In genomic region chr11:59291228-59291627, GRCh38 we compare ENCODE assay signal across 23 cellular contexts.
DNase-seq lines count a peak whose midpoint lies in the region; ATAC-seq, FAIRE-seq and TF ChIP-seq lines count a peak whose summit lies in the region.
"Had no signal": no experiment of that assay in that cellular context is flagged by ENCODE, and none has a peak within 500 bp of the region (broad histone marks: within the 10 kb centered on the region; RNA-seq: fewer than 3 reads in every experiment).

No MANE protein-coding gene starts in this region.

- no peaks in the 10 kb centered on the region for H3F3A ChIP-seq in GM23338 (replicated peaks; ENCODE audit: low read depth)

- TF ChIP-seq POLR2A in body of pancreas (IDR thresholded peaks at IDR 0.05), result no peak

- peaks cover 34% of the 10 kb centered on the region for H3K9me3 Mint-ChIP-seq in GM23338
- H3K9me3 Mint-ChIP-seq: HFFc6 had no signal

- no peaks in the 10 kb centered on the region for H3K27me3 ChIP-seq in body of pancreas
- H3K27me3 ChIP-seq in pancreas, result no peaks in the 10 kb centered on the region
- no peaks in the 10 kb centered on the region for H3K27me3 ChIP-seq in GM23338 (ENCODE audit: insufficient read depth)
- H3K27me3 ChIP-seq: BLaER1 had no signal

- H3K36me3 ChIP-seq in body of pancreas (replicated peaks in 1 of 2; ENCODE audit: insufficient read depth in 1 of 2, low read depth in 2 of 2) (no peaks in the 10 kb centered on the region), pancreas (no peaks in the 10 kb centered on the region), GM23338 (ENCODE audit: insufficient read depth) (0 out of 2 replicates have a peak, but pooled peaks cover 3% of the 10 kb centered on the region)
- H3K36me3 ChIP-seq: BLaER1, HAP-1 had no signal

- peak; percentile 33 for ATAC-seq in left ventricle myocardium superior
- ATAC-seq in left cardiac atrium, result no peak
- ATAC-seq in body of pancreas, result peak; percentile 74
- ATAC-seq in pancreas, result peak; percentile 76 to 91 (median 82)
- no peak for ATAC-seq in GM23338
- ATAC-seq: CD8-positive, alpha-beta T cell had no signal

- H3K9me3 ChIP-seq in body of pancreas (no peaks in the 10 kb centered on the region), pancreas (no peaks in the 10 kb centered on the region)
- H3K9me3 ChIP-seq: Caco-2, HAP-1 had no signal

- no peak overlapping the region for H3K27ac Mint-ChIP-seq in GM23338
- H3K27ac Mint-ChIP-seq: B cell; CD4-positive, CD25-positive, alpha-beta regulatory T cell; CD8-positive, alpha-beta T cell; HFFc6 had no signal

- DNase-seq in left ventricle myocardium superior (no peak), left cardiac atrium (no peak), body of pancreas (peak; percentile 37 to 65 (median 49)), pancreas (peak in 2 of 6 donors; percentile 40 to 50), GM23338 (ENCODE audit: low spot score) (no peak), NCI-H2227 (lab: John Stamatoyannopoulos, UW; ENCODE audit: unreplicated experiment) (no peak)
- DNase-seq: Caco-2; CD4-positive, CD25-positive, alpha-beta regulatory T cell; CD8-positive, alpha-beta T cell; DMS153; DND-41; GOT3; HFFc6 had no signal

- WGBS in body of pancreas, 2 donors, result 20 to 22% methylated on average over 3 of the region's 3 CpGs
- WGBS in pancreas, 2 donors, result 13 to 26% methylated on average over 3 of the region's 3 CpGs

- H2AFZ ChIP-seq in GM23338, result no peak overlapping the region

- no peaks in the 10 kb centered on the region for H3K36me3 Mint-ChIP-seq in GM23338 (ENCODE audit: low read depth)
- H3K36me3 Mint-ChIP-seq: CD4-positive, CD25-positive, alpha-beta regulatory T cell; CD8-positive, alpha-beta T cell had no signal

- no peaks in the 10 kb centered on the region for H4K20me1 ChIP-seq in GM23338 (replicated peaks; ENCODE audit: insufficient read depth)
- H4K20me1 ChIP-seq: BLaER1 had no signal

- no peak overlapping the region for H3K4me2 ChIP-seq in GM23338
- H3K4me2 ChIP-seq: BLaER1 had no signal

- H3K4me3 ChIP-seq in body of pancreas (no peak overlapping the region), pancreas (no peak overlapping the region), GM23338 (no peak overlapping the region)
- H3K4me3 ChIP-seq: BLaER1, HAP-1 had no signal

- H3K4me1 Mint-ChIP-seq in GM23338, result no peaks in the 10 kb centered on the region
- H3K4me1 Mint-ChIP-seq: CD4-positive, CD25-positive, alpha-beta regulatory T cell had no signal

- H3K27ac ChIP-seq in body of pancreas (peak overlapping the region in 3 of 4 donors; percentile 63 to 74 (median 72)), pancreas (peak overlapping the region in 2 of 4 donors; percentile 75 to 77), GM23338 (ENCODE audit: low read depth) (no peak overlapping the region)
- H3K27ac ChIP-seq: 22Rv1, BLaER1, C4-2B had no signal

- no peak for FAIRE-seq in pancreas (lab: Jason Lieb, UNC)
- FAIRE-seq: A204.1, G401.6, GM12892, GM19239, H54 had no signal

- intact Hi-C loops in left ventricle myocardium superior (cut with micrococcal nuclease), result no loop called here
- intact Hi-C loops in left cardiac atrium (cut with DNase I), result no loop called here
- intact Hi-C loops in body of pancreas (cut with DNase I), result no loop called here
- intact Hi-C loops in pancreas (cut with DNase I), result no loop called here

- peaks cover 2% of the 10 kb centered on the region for H3K27me3 Mint-ChIP-seq in GM23338 (ENCODE audit: insufficient read depth, low read depth, poor library complexity)

- H3K79me2 ChIP-seq in GM23338 (replicated peaks; ENCODE audit: insufficient read depth), result no peaks in the 10 kb centered on the region

- peaks cover 68% of the 10 kb centered on the region for H3K4me1 ChIP-seq in body of pancreas
- H3K4me1 ChIP-seq in pancreas, result peaks cover 24 to 62% (median 24%) of the 10 kb centered on the region in 3 donors
- H3K4me1 ChIP-seq in GM23338 (ENCODE audit: insufficient read depth), result no peaks in the 10 kb centered on the region
- H3K4me1 ChIP-seq: BLaER1, HAP-1 had no signal

- H3K4me3 Mint-ChIP-seq in GM23338, result no peak overlapping the region
- H3K4me3 Mint-ChIP-seq: B cell; CD4-positive, CD25-positive, alpha-beta regulatory T cell; CD8-positive, alpha-beta T cell; HFFc6 had no signal

- H3K9me2 ChIP-seq in GM23338 (ENCODE audit: insufficient read depth), result peaks cover 6% of the 10 kb centered on the region; the same call in 1 of the 2 replicates

- TF ChIP-seq CTCF in body of pancreas (IDR thresholded peaks at IDR 0.05) (peak in 2 of 7 experiments; percentile 5 to 18), pancreas (IDR thresholded peaks at IDR 0.05) (no peak), GM23338 (conservative IDR thresholded peaks at IDR 0.05; ENCODE audit: low read depth in 2 of 2) (no peak)

TF ChIP-seq in GM23338, 12 proteins besides CTCF, POLR2A, EP300 and RAD21 (continues in another document):
- TF ChIP-seq EZH2phosphoT487 (IDR thresholded peaks at IDR 0.05; ENCODE audit: unreplicated experiment), result no peak
- TF ChIP-seq, protein P1, sequence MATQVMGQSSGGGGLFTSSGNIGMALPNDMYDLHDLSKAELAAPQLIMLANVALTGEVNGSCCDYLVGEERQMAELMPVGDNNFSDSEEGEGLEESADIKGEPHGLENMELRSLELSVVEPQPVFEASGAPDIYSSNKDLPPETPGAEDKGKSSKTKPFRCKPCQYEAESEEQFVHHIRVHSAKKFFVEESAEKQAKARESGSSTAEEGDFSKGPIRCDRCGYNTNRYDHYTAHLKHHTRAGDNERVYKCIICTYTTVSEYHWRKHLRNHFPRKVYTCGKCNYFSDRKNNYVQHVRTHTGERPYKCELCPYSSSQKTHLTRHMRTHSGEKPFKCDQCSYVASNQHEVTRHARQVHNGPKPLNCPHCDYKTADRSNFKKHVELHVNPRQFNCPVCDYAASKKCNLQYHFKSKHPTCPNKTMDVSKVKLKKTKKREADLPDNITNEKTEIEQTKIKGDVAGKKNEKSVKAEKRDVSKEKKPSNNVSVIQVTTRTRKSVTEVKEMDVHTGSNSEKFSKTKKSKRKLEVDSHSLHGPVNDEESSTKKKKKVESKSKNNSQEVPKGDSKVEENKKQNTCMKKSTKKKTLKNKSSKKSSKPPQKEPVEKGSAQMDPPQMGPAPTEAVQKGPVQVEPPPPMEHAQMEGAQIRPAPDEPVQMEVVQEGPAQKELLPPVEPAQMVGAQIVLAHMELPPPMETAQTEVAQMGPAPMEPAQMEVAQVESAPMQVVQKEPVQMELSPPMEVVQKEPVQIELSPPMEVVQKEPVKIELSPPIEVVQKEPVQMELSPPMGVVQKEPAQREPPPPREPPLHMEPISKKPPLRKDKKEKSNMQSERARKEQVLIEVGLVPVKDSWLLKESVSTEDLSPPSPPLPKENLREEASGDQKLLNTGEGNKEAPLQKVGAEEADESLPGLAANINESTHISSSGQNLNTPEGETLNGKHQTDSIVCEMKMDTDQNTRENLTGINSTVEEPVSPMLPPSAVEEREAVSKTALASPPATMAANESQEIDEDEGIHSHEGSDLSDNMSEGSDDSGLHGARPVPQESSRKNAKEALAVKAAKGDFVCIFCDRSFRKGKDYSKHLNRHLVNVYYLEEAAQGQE (IDR thresholded peaks at IDR 0.05; ENCODE audit: unreplicated experiment), result no peak

Comparison
In these comparisons a context has a peak if more than half of its experiments do, and no peak if none do; other contexts are left out.
1. ATAC-seq: peak in left ventricle myocardium superior (single experiment), body of pancreas (single experiment) and pancreas (4 of 4); none in left cardiac atrium (0 of 2) and GM23338 (single experiment).
2. DNase-seq: peak in body of pancreas (4 of 4); none in left ventricle myocardium superior (single experiment), left cardiac atrium (single experiment), GM23338 (single experiment) and NCI-H2227 (single experiment).